27 cellular contexts compared by ENCODE assay signal in genomic region chr5:137945825-137946224, GRCh38. TPM values are rescaled to one million over a fixed set of nuclear protein-coding genes. Genes with fewer than 3 reads are reported as not detected.
DNase-seq lines count a peak whose midpoint lies in the region; ATAC-seq, FAIRE-seq and TF ChIP-seq lines count a peak whose summit lies in the region.
"Had no signal": no experiment of that assay in that cellular context is flagged by ENCODE, and none has a peak within 500 bp of the region (broad histone marks: within the 10 kb centered on the region; RNA-seq: fewer than 3 reads in every experiment).

No MANE protein-coding gene starts in this region.

- TF ChIP-seq RAD21 in IMR-90 (IDR thresholded peaks at IDR 0.05; ENCODE audit: low read length) (no peak), K562 (CRISPR knock-in tag; conservative IDR thresholded peaks at IDR 0.05 in 1 of 2, IDR thresholded peaks at IDR 0.05 in 1 of 2) (no peak)

- H2BK120ac ChIP-seq in IMR-90 (ENCODE audit: low read depth, low read length), result no peak overlapping the region

- H4K5ac ChIP-seq in IMR-90 (ENCODE audit: low read depth, low read length), result no peak overlapping the region

- H3K4me2 ChIP-seq in IMR-90 (ENCODE audit: low read depth, low read length) (no peak overlapping the region), K562 (ENCODE audit: insufficient read depth, low read length) (no peak overlapping the region)
- H3K4me2 ChIP-seq: BLaER1 treated with 17β-estradiol and CSF1 and Interleukin-3, amounts not matched to agents 10 nM and 100 nM had no signal

- H3K4me3 ChIP-seq in IMR-90 (ENCODE audit: insufficient read depth, low read depth, low read length) (no peak overlapping the region), K562 (no peak overlapping the region)
- H3K4me3 ChIP-seq: BLaER1 treated with 17β-estradiol and CSF1 and Interleukin-3, amounts not matched to agents 10 nM and 100 nM; GM12878 had no signal

- CTCF ChIA-PET in IMR-90 (lab: Yijun Ruan, JAX), result interaction anchor here (0.6 kb wide), 1 partner anchor 9 kb away, joined by 3 read pairs; no protein-coding TSS in a partner anchor
- CTCF ChIA-PET in K562 (lab: Yijun Ruan, JAX; ENCODE audit: low intra/inter-chr PET ratio), result no interaction called here

- POLR2A ChIA-PET in IMR-90 (lab: Charles Lee; ENCODE audit: unreplicated experiment), result no interaction called here
- POLR2A ChIA-PET in K562 (lab: Yijun Ruan, JAX), result interaction anchor here (1.5 kb wide), 1 partner anchor 9 kb away, joined by 4 read pairs; no protein-coding TSS in a partner anchor

- TF ChIP-seq POLR2A in IMR-90 (IDR thresholded peaks at IDR 0.05; ENCODE audit: low read depth, low read length) (no peak), K562 (conservative IDR thresholded peaks at IDR 0.05) (no peak)

- H3K4ac ChIP-seq in IMR-90 (ENCODE audit: low read depth, low read length), result no peak overlapping the region

- no peaks in the 10 kb centered on the region for H3K9me1 ChIP-seq in IMR-90 (ENCODE audit: insufficient read depth, low read length)
- H3K9me1 ChIP-seq in K562 (ENCODE audit: control insufficient read depth, insufficient read depth, low read length), result no peaks in the 10 kb centered on the region

- H3K27me3 Mint-ChIP-seq in natural killer cell (ENCODE audit: low read depth in 2 of 2), result no peaks in the 10 kb centered on the region
- H3K27me3 Mint-ChIP-seq in natural killer cell treated with Interleukin-12 subunit alpha and Interleukin-12 subunit beta and Interleukin-15 and Interleukin-18, amount 100 ng/mL, for 72 hours, result no peaks in the 10 kb centered on the region
- H3K27me3 Mint-ChIP-seq: B cell; CD4-positive, alpha-beta T cell had no signal

- H3K56ac ChIP-seq in IMR-90 (ENCODE audit: extremely low read depth, insufficient read depth, low read length), result no peak overlapping the region

- H3K27me3 ChIP-seq in IMR-90 (ENCODE audit: control insufficient read depth, insufficient read depth, low read length) (no peaks in the 10 kb centered on the region), K562 (ENCODE audit: control insufficient read depth in 2 of 2, insufficient read depth in 2 of 2, low read length in 2 of 2) (no peaks in the 10 kb centered on the region)
- H3K27me3 ChIP-seq: BLaER1 treated with 17β-estradiol and CSF1 and Interleukin-3, amounts not matched to agents 10 nM and 100 nM had no signal

- BruUV-seq in IMR-90 (replicated peaks; lab: Mats Ljungman, UMichigan), result no TSS peak
- no TSS peak for BruUV-seq in K562 (replicated peaks; lab: Mats Ljungman, UMichigan)

- no peak overlapping the region for H2BK5ac ChIP-seq in IMR-90 (ENCODE audit: low read depth, low read length, poor library complexity, severe bottlenecking)

- H2BK15ac ChIP-seq in IMR-90 (ENCODE audit: low read depth, low read length), result no peak overlapping the region

- no peak overlapping the region for H4K91ac ChIP-seq in IMR-90 (ENCODE audit: insufficient read depth, low read depth, low read length)

- WGBS in IMR-90 (ENCODE audit: extremely low coverage in 2 of 2, insufficient read length in 1 of 2), 2 experiments, result 100% methylated on average over 1 of the region's 1 CpG; no CpG with 5 or more reads in 1 of the 2 experiments
- 100% methylated on average over 1 of the region's 1 CpG for WGBS in K562 (ENCODE audit: insufficient coverage, low coverage, missing lambda C conversion rate)

- H3K9me3 ChIP-seq in IMR-90 (ENCODE audit: control insufficient read depth, insufficient read depth, low read length) (no peaks in the 10 kb centered on the region), K562 (replicated peaks; ENCODE audit: control insufficient read depth, insufficient read depth, low read depth, low read length) (no peaks in the 10 kb centered on the region)
- H3K9me3 ChIP-seq: Caco-2 had no signal

- dilution Hi-C loops in IMR-90 (cut with HindIII; ENCODE audit: low sequenced_read_pairs, unreplicated experiment), result no loop called here

- no peak overlapping the region for H2AK9ac ChIP-seq in IMR-90 (replicated peaks; ENCODE audit: low read depth, low read length, poor library complexity)

- H3K9me3 Mint-ChIP-seq in natural killer cell, result no peaks in the 10 kb centered on the region
- H3K9me3 Mint-ChIP-seq in natural killer cell treated with Interleukin-12 subunit alpha and Interleukin-12 subunit beta and Interleukin-15 and Interleukin-18, amount 100 ng/mL, for 72 hours, result no peaks in the 10 kb centered on the region
- H3K9me3 Mint-ChIP-seq: CD4-positive, alpha-beta T cell; CD8-positive, alpha-beta T cell had no signal

- H3K36me3 Mint-ChIP-seq in natural killer cell, result peaks cover 34% of the 10 kb centered on the region
- H3K36me3 Mint-ChIP-seq in natural killer cell treated with Interleukin-12 subunit alpha and Interleukin-12 subunit beta and Interleukin-15 and Interleukin-18, amount 100 ng/mL, for 72 hours, result peaks cover 42% of the 10 kb centered on the region

- H3K4me1 ChIP-seq in IMR-90 (ENCODE audit: control insufficient read depth, insufficient read depth, low read length) (no peaks in the 10 kb centered on the region), K562 (replicated peaks in 1 of 2; ENCODE audit: control insufficient read depth in 2 of 2, insufficient read depth in 2 of 2, low read length in 2 of 2) (no peaks in the 10 kb centered on the region)
- H3K4me1 ChIP-seq: BLaER1 treated with 17β-estradiol and CSF1 and Interleukin-3, amounts not matched to agents 10 nM and 100 nM; Caco-2 had no signal

- H2AFZ ChIP-seq in IMR-90 (replicated peaks; ENCODE audit: low read length, poor library complexity) (no peak overlapping the region), K562 (ENCODE audit: low read depth, low read length) (no peak overlapping the region)

- H3K27ac ChIP-seq in IMR-90 (ENCODE audit: insufficient read depth, low read length) (no peak overlapping the region), K562 (ENCODE audit: extremely low read depth, low read depth, low read length) (no peak overlapping the region), substantia nigra (ENCODE audit: low read depth, low read length, poor library complexity, severe bottlenecking) (no peak overlapping the region)
- H3K27ac ChIP-seq: BLaER1 treated with 17β-estradiol and CSF1 and Interleukin-3, amounts not matched to agents 10 nM and 100 nM; C4-2B had no signal

- DNase-seq in natural killer cell (no peak), IMR-90 (no peak), K562 (ENCODE audit: extremely low read depth in 1 of 4, low spot score in 3 of 4) (no peak), substantia nigra (lab: John Stamatoyannopoulos, UW) (no peak), NCI-H2196 treated with DMSO at 0.1 percent for 48 hours (lab: John Stamatoyannopoulos, UW; ENCODE audit: unreplicated experiment) (no peak)
- no peak for DNase-seq in natural killer cell treated with Interleukin-12 subunit alpha and Interleukin-12 subunit beta and Interleukin-15 and Interleukin-18, amount 100 ng/mL, for 72 hours (ENCODE audit: low spot score)
- DNase-seq: 8988T; AML-193; Caco-2; Calu3; CD4-positive, alpha-beta T cell; CD8-positive, alpha-beta T cell; DMS79; DND-41; EL; GDM1 had no signal

- H3K27ac Mint-ChIP-seq in natural killer cell, result peak overlapping the region; percentile 31 to 33
- no peak overlapping the region for H3K27ac Mint-ChIP-seq in natural killer cell treated with Interleukin-12 subunit alpha and Interleukin-12 subunit beta and Interleukin-15 and Interleukin-18, amount 100 ng/mL, for 72 hours
- H3K27ac Mint-ChIP-seq: B cell; CD4-positive, alpha-beta T cell; CD8-positive, alpha-beta T cell had no signal

- H4K20me1 ChIP-seq in IMR-90 (ENCODE audit: insufficient read depth, low read length) (no peaks in the 10 kb centered on the region), K562 (replicated peaks; ENCODE audit: control insufficient read depth, insufficient read depth, low read length) (no peaks in the 10 kb centered on the region)

- no peak overlapping the region for H3K9ac ChIP-seq in IMR-90 (ENCODE audit: low read depth, low read length)
- H3K9ac ChIP-seq in K562 (ENCODE audit: insufficient read depth in 1 of 2, low read depth in 2 of 2, low read length in 2 of 2), result no peak overlapping the region
- H3K9ac ChIP-seq: BLaER1 treated with 17β-estradiol and CSF1 and Interleukin-3, amounts not matched to agents 10 nM and 100 nM had no signal

- H2AK5ac ChIP-seq in IMR-90 (ENCODE audit: low read depth, low read length), result no peak overlapping the region

- no peak for FAIRE-seq in K562 (lab: Jason Lieb, UNC)
- FAIRE-seq: D721Med, GM12878, GM12892, GM18507 had no signal

- ATAC-seq in natural killer cell, result no peak
- ATAC-seq in natural killer cell treated with Interleukin-12 subunit alpha and Interleukin-12 subunit beta and Interleukin-15 and Interleukin-18, amount 100 ng/mL, for 72 hours, result no peak
- ATAC-seq in IMR-90 (ENCODE audit: low read depth), result no peak
- no peak for ATAC-seq in K562
- no peak for ATAC-seq in HG02840 (IDR thresholded peaks at IDR 0.05; ENCODE audit: low FRiP score, unreplicated experiment)
- ATAC-seq: CD8-positive, alpha-beta T cell; GM12878 had no signal

- H3K79me2 ChIP-seq in K562 (ENCODE audit: control insufficient read depth, insufficient read depth, low read length), result no peaks in the 10 kb centered on the region

- intact Hi-C loops in natural killer cell (cut with micrococcal nuclease) (no loop called here), IMR-90 (cut with micrococcal nuclease) (loop anchor here (5.0 kb wide), 1 partner anchor 71 kb away; no protein-coding TSS in a partner anchor), K562 (cut with micrococcal nuclease) (no loop called here)

- H3K14ac ChIP-seq in IMR-90 (replicated peaks; ENCODE audit: low read depth, low read length), result no peak overlapping the region

- no peak overlapping the region for H4K8ac ChIP-seq in IMR-90 (ENCODE audit: low read depth in 2 of 2, low read length in 2 of 2)

- H3K36me3 ChIP-seq in IMR-90 (ENCODE audit: control insufficient read depth, insufficient read depth, low read length) (peaks cover 48% of the 10 kb centered on the region), K562 (ENCODE audit: control insufficient read depth, insufficient read depth, low read length) (peaks cover 81% of the 10 kb centered on the region)

- TF ChIP-seq CTCF in natural killer cell (IDR thresholded peaks at IDR 0.05), result no peak
- no peak for TF ChIP-seq CTCF in IMR-90 (conservative IDR thresholded peaks at IDR 0.05; ENCODE audit: low read depth, low read length)
- no peak for TF ChIP-seq CTCF in K562 (IDR thresholded peaks at IDR 0.05 in 2 of 3, conservative IDR thresholded peaks at IDR 0.05 in 1 of 3; ENCODE audit: insufficient read depth in 2 of 3, low read depth in 1 of 3, low read length in 3 of 3)

- no peak overlapping the region for H3K23ac ChIP-seq in IMR-90 (ENCODE audit: low read depth, low read length)

- no peak overlapping the region for H3K4me3 Mint-ChIP-seq in natural killer cell
- no peak overlapping the region for H3K4me3 Mint-ChIP-seq in natural killer cell treated with Interleukin-12 subunit alpha and Interleukin-12 subunit beta and Interleukin-15 and Interleukin-18, amount 100 ng/mL, for 72 hours
- H3K4me3 Mint-ChIP-seq: B cell; CD4-positive, alpha-beta T cell; CD8-positive, alpha-beta T cell had no signal

- TF ChIP-seq EP300 in K562 (IDR thresholded peaks at IDR 0.05; ENCODE audit: low read length), result no peak

- H3K4me1 Mint-ChIP-seq in natural killer cell, result peaks cover 6 to 10% of the 10 kb centered on the region in 2 donors
- peaks cover 4 to 8% of the 10 kb centered on the region in 2 donors for H3K4me1 Mint-ChIP-seq in natural killer cell treated with Interleukin-12 subunit alpha and Interleukin-12 subunit beta and Interleukin-15 and Interleukin-18, amount 100 ng/mL, for 72 hours (ENCODE audit: low read depth in 2 of 2)
- H3K4me1 Mint-ChIP-seq: B cell had no signal

- H3K18ac ChIP-seq in IMR-90 (ENCODE audit: low read depth, low read length), result no peak overlapping the region

- no peak overlapping the region for H2BK20ac ChIP-seq in IMR-90 (ENCODE audit: low read depth, low read length)

- H3K79me1 ChIP-seq in IMR-90 (ENCODE audit: low read depth in 1 of 2, low read length in 2 of 2), result peaks cover 4 to 6% of the 10 kb centered on the region in 2 experiments; a peak in 2 of 4 replicates

- in situ Hi-C loops in IMR-90 (cut with MboI; ENCODE audit: low sequenced_read_pairs), result no loop called here
- in situ Hi-C loops in K562 (cut with MboI), result no loop called here

RNA-seq across cellular contexts. Expression of gene PKD2L2, which starts 56.6 kb away (rescaled TPM):
- total RNA-seq in natural killer cell (under 1 TPM in 1 of 3 donors, not detected in 2; 0.78 TPM), IMR-90 (2012; rRNA removed) (not detected in 2 replicates), K562 (2014; rRNA removed) (0.29 TPM in 1 of 2 replicates, not detected in the other), K562 (2014; rRNA removed; fragmentation: Illumina TruSeq; extraction: Trizol) (not detected in 2 replicates), K562 (2015; rRNA removed; fragmentation: Illumina TruSeq; extraction: Trizol) (0.25 TPM in 1 of 2 replicates, not detected in the other), K562 (2021) (not detected in 2 replicates)
- not detected for total RNA-seq in natural killer cell treated with Interleukin-12 subunit alpha and Interleukin-12 subunit beta and Interleukin-15 and Interleukin-18, amount 100 ng/mL, for 72 hours
- polyA plus RNA-seq in IMR-90 (2012; rRNA removed) (not detected in 2 replicates), K562 (2011; rRNA removed) (0.05 and 0.11 TPM in 2 replicates), K562 (2014; fragmentation: Illumina TruSeq; extraction: Trizol) (not detected in 2 replicates), K562 (2014; fragmentation: Nextera tagmentation; extraction: Ambion mirVana) (under 1 TPM; 0.08 to 0.11 TPM), K562 (2014; rRNA removed) (not detected in 2 replicates)
- not detected in 2 replicates for polyA plus RNA-seq in IMR-90 (2012; cell fraction: cytosol; rRNA removed)
- not detected in 2 replicates for polyA plus RNA-seq in IMR-90 (2012; cell fraction: nucleus; rRNA removed; ENCODE audit: low replicate concordance)
- 0.53 TPM in 1 of 2 replicates, not detected in the other for total RNA-seq in K562 (2011; cell fraction: chromatin; rRNA removed; ENCODE audit: low replicate concordance)
- total RNA-seq in K562 (2011; cell fraction: nucleolus; rRNA removed), result 0.50 TPM in 1 of 2 replicates, not detected in the other
- total RNA-seq in K562 (2011; cell fraction: nucleoplasm; rRNA removed), result 0.92 TPM in 1 of 2 replicates, not detected in the other
- 0.21 TPM in 1 of 2 replicates, not detected in the other for polyA plus RNA-seq in K562 (2011; cell fraction: cytosol; rRNA removed)
- not detected in 2 replicates for polyA plus RNA-seq in K562 (2011; cell fraction: nucleus; rRNA removed)
- 0.08 and 0.26 TPM in 2 replicates for polyA plus RNA-seq in K562 (2012)
- polyA minus RNA-seq in K562 (2011; rRNA and poly(A)+ RNA removed), result not detected in 2 replicates
- not detected in 2 replicates for polyA minus RNA-seq in K562 (2011; cell fraction: cytosol; rRNA and poly(A)+ RNA removed)
- polyA minus RNA-seq in K562 (2011; cell fraction: nucleus; rRNA and poly(A)+ RNA removed), result 0.89 TPM in 1 of 2 replicates, not detected in the other
- total RNA-seq: Caco-2; Calu3; CD4-positive, alpha-beta T cell; CD8-positive, alpha-beta T cell; Daoy; G401 had no signal
- polyA plus RNA-seq: BJ had no signal

Comparison
In these comparisons a context has a peak if more than half of its experiments do, and no peak if none do; other contexts are left out.
1. H3K27ac Mint-ChIP-seq: peak in natural killer cell (2 of 2); none in natural killer cell treated with Interleukin-12 subunit alpha and Interleukin-12 subunit beta and Interleukin-15 and Interleukin-18, amount 100 ng/mL, for 72 hours (0 of 2).